ENCODE assay signal across 18 cellular contexts in genomic region chr9:131836021-131836420, GRCh38.
DNase-seq lines count a peak whose midpoint lies in the region; ATAC-seq and TF ChIP-seq lines count a peak whose summit lies in the region.
"Had no signal": no experiment of that assay in that cellular context is flagged by ENCODE, and none has a peak within 500 bp of the region (broad histone marks: within the 10 kb centered on the region; RNA-seq: fewer than 3 reads in every experiment).

No MANE protein-coding gene starts in this region.

- no peaks in the 10 kb centered on the region for H3K79me1 ChIP-seq in neuronal stem cell (ENCODE audit: low read depth, low read length)

- no peaks in the 10 kb centered on the region for H3K36me3 ChIP-seq in neuronal stem cell (replicated peaks in 1 of 2; ENCODE audit: control insufficient read depth in 2 of 2, insufficient read depth in 2 of 2, low read length in 2 of 2)
- H3K36me3 ChIP-seq: HAP-1 had no signal

- no peak overlapping the region for H2AFZ ChIP-seq in neuronal stem cell (ENCODE audit: low read length)

- H3K23ac ChIP-seq in neuronal stem cell (ENCODE audit: low read depth, low read length, poor library complexity): peak overlapping the region; percentile 26

- H3K14ac ChIP-seq in neuronal stem cell (ENCODE audit: low read length): no peak overlapping the region

- no peaks in the 10 kb centered on the region for H3K9me3 Mint-ChIP-seq in endothelial cell (ENCODE audit: unreplicated experiment)

- H3K27me3 ChIP-seq in neuronal stem cell (ENCODE audit: control insufficient read depth in 3 of 3, insufficient read depth in 3 of 3, low read depth in 1 of 3, low read length in 3 of 3): peaks cover 0 to 37% (median 0%) of the 10 kb centered on the region in 3 experiments

- no peaks in the 10 kb centered on the region for H3K36me3 Mint-ChIP-seq in endothelial cell (ENCODE audit: low read depth, unreplicated experiment)
- H3K36me3 Mint-ChIP-seq: CD14-positive monocyte; CD8-positive, alpha-beta T cell had no signal

- H3K9me3 ChIP-seq in neuronal stem cell (replicated peaks in 1 of 2; ENCODE audit: control insufficient read depth in 2 of 2, insufficient read depth in 1 of 2, low read depth in 1 of 2, low read length in 2 of 2): peaks cover 5 to 15% of the 10 kb centered on the region in 2 donors
- H3K9me3 ChIP-seq: HAP-1 had no signal

- H3K4ac ChIP-seq in neuronal stem cell (ENCODE audit: low read length): no peak overlapping the region

- H3K4me1 ChIP-seq in neuronal stem cell (ENCODE audit: control insufficient read depth in 2 of 2, insufficient read depth in 1 of 2, low read depth in 1 of 2, low read length in 2 of 2): peaks cover 17 to 20% of the 10 kb centered on the region in 2 donors
- H3K4me1 ChIP-seq: HAP-1 had no signal

- H3K4me3 ChIP-seq in neuronal stem cell (ENCODE audit: low read length in 2 of 2): no peak overlapping the region
- H3K4me3 ChIP-seq: HAP-1 had no signal

- intact Hi-C loops in Right ventricle myocardium superior (cut with DNase I) (no loop called here), cardiac septum (cut with DNase I) (loop anchor here (5.0 kb wide), 1 partner anchor 401 kb away; no protein-coding TSS in a partner anchor)

- no peak overlapping the region for H2BK120ac ChIP-seq in neuronal stem cell (ENCODE audit: low read depth, low read length)

- H3K9ac ChIP-seq in neuronal stem cell (ENCODE audit: low read depth, low read length, poor library complexity): no peak overlapping the region

- H3K4me1 Mint-ChIP-seq in endothelial cell (ENCODE audit: unreplicated experiment): peaks cover 8% of the 10 kb centered on the region
- H3K4me1 Mint-ChIP-seq: B cell, CD14-positive monocyte had no signal

- no peak overlapping the region for H4K91ac ChIP-seq in neuronal stem cell (ENCODE audit: low read depth, low read length, poor library complexity)

- H2AK5ac ChIP-seq in neuronal stem cell (ENCODE audit: low read depth, low read length): peak overlapping the region; percentile 10

- WGBS in neuronal stem cell (ENCODE audit: extremely low coverage in 2 of 2, insufficient read length in 2 of 2, insufficient replicate concordance in 1 of 2), 2 donors: no CpG with 5 or more reads among the region's 18 CpGs

- no peak overlapping the region for H3K27ac ChIP-seq in neuronal stem cell (replicated peaks; ENCODE audit: low read length)
- H3K27ac ChIP-seq: HL-60 had no signal

- no peak overlapping the region for H3K4me2 ChIP-seq in neuronal stem cell (ENCODE audit: insufficient read depth, low read length, poor library complexity, severe bottlenecking)

- no peak overlapping the region for H2BK12ac ChIP-seq in neuronal stem cell (ENCODE audit: low read length)

- DNase-seq in Right ventricle myocardium superior (peak; percentile 31), cardiac septum (ENCODE audit: low spot score) (no peak), endothelial cell (ENCODE audit: low spot score) (no peak), neuronal stem cell (ENCODE audit: low spot score) (no peak), AML-193 (lab: John Stamatoyannopoulos, UW) (no peak)
- no peak for DNase-seq in effector CD4-positive, alpha-beta T cell
- DNase-seq: ACHN; CD8-positive, alpha-beta T cell; COR-L47; DMS153; DMS79 treated with DMSO at 0.1 percent for 48 hours; EL; GOT3 had no signal

- peaks cover 7% of the 10 kb centered on the region for H3K27me3 Mint-ChIP-seq in endothelial cell (ENCODE audit: unreplicated experiment)

- H3K27ac Mint-ChIP-seq in endothelial cell (ENCODE audit: unreplicated experiment): no peak overlapping the region
- H3K27ac Mint-ChIP-seq: B cell; CD8-positive, alpha-beta T cell had no signal

- H2BK15ac ChIP-seq in neuronal stem cell (ENCODE audit: low read length): peak overlapping the region; percentile 51

- H2BK5ac ChIP-seq in neuronal stem cell (ENCODE audit: low read length): no peak overlapping the region

- H4K8ac ChIP-seq in neuronal stem cell (ENCODE audit: low read depth, low read length): no peak overlapping the region

- no peak overlapping the region for H3K18ac ChIP-seq in neuronal stem cell (ENCODE audit: low read length)

- TF ChIP-seq CTCF in endothelial cell (IDR thresholded peaks at IDR 0.05; ENCODE audit: unreplicated experiment): no peak

- ATAC-seq in Right ventricle myocardium superior (ENCODE audit: poor library complexity) (no peak), HG02885 (IDR thresholded peaks at IDR 0.05; ENCODE audit: poor library complexity, unreplicated experiment) (no peak)
- ATAC-seq: CD8-positive, alpha-beta T cell had no signal

- H3K4me3 Mint-ChIP-seq in endothelial cell (ENCODE audit: unreplicated experiment): peak overlapping the region; percentile 15
- H3K4me3 Mint-ChIP-seq: B cell; CD14-positive monocyte; CD8-positive, alpha-beta T cell had no signal
